ENCODE assay signal across 9 cellular contexts in genomic region chr2:70523996-70524965, GRCh38. TPM values are rescaled to one million over a fixed set of nuclear protein-coding genes. Genes with fewer than 3 reads are reported as not detected.
DNase-seq lines count a peak whose midpoint lies in the region; ATAC-seq lines count a peak whose summit lies in the region.
"Had no signal": no experiment of that assay in that cellular context is flagged by ENCODE, and none has a peak within 500 bp of the region (broad histone marks: within the 10 kb centered on the region; RNA-seq: fewer than 3 reads in every experiment).

No MANE protein-coding gene starts in this region.

- H3K36me3 ChIP-seq in BLaER1 (no peaks in the 10 kb centered on the region), MG63 (no peaks in the 10 kb centered on the region)
- H3K36me3 ChIP-seq: cardiac muscle cell had no signal

- no peaks in the 10 kb centered on the region for H3K27me3 Mint-ChIP-seq in activated naive CD8-positive, alpha-beta T cell

- no peaks in the 10 kb centered on the region for H3K9me3 Mint-ChIP-seq in activated naive CD8-positive, alpha-beta T cell (ENCODE audit: low read depth)

- peak overlapping the region; percentile 4 for H3K27ac Mint-ChIP-seq in activated naive CD8-positive, alpha-beta T cell

- H3K9ac ChIP-seq in BLaER1: no peak overlapping the region

- DNase-seq in MG63 (peak; percentile 98), kidney tubule cell (ENCODE audit: low spot score) (peak; percentile 99), SW 1271 (lab: John Stamatoyannopoulos, UW) (no peak), NCI-H2227 (lab: John Stamatoyannopoulos, UW; ENCODE audit: unreplicated experiment) (no peak)

- H4K20me1 ChIP-seq in BLaER1: no peaks in the 10 kb centered on the region

- H3K4me3 ChIP-seq in BLaER1 (no peak overlapping the region), MG63 (no peak overlapping the region)
- H3K4me3 ChIP-seq: cardiac muscle cell had no signal

- peak overlapping the region; percentile 55 for H3K4me2 ChIP-seq in BLaER1

- no peak overlapping the region for H3K4me3 Mint-ChIP-seq in activated naive CD8-positive, alpha-beta T cell

- H3K27ac ChIP-seq in BLaER1: peak overlapping the region; percentile 21; the same call in 1 of the 2 replicates
- H3K27ac ChIP-seq: cardiac muscle cell had no signal

- H3K4me1 Mint-ChIP-seq in activated naive CD8-positive, alpha-beta T cell (ENCODE audit: low read depth): peaks cover 13% of the 10 kb centered on the region

- no peaks in the 10 kb centered on the region for H3K36me3 Mint-ChIP-seq in activated naive CD8-positive, alpha-beta T cell

- ATAC-seq in HG02973 (IDR thresholded peaks at IDR 0.05; ENCODE audit: unreplicated experiment) (no peak), GM21526 (IDR thresholded peaks at IDR 0.05; ENCODE audit: low FRiP score, unreplicated experiment) (no peak)

- H3K9me3 ChIP-seq in BLaER1 (no peaks in the 10 kb centered on the region), MG63 (no peaks in the 10 kb centered on the region)

- H3K27me3 ChIP-seq in BLaER1 (no peaks in the 10 kb centered on the region), MG63 (no peaks in the 10 kb centered on the region)
- H3K27me3 ChIP-seq: cardiac muscle cell had no signal

- H3K4me1 ChIP-seq in BLaER1: peaks cover 23% of the 10 kb centered on the region

RNA-seq across cellular contexts. Expression of gene TGFA, which starts 29.3 kb away (rescaled TPM):
- total RNA-seq in MG63 (2014; rRNA removed; shearing (Covaris generic); ENCODE audit: low replicate concordance): 0.05 and 0.43 TPM in 2 replicates

Comparison
In these comparisons a context has a peak if more than half of its experiments do, and no peak if none do; other contexts are left out.
1. DNase-seq: peak in MG63 (single experiment) and kidney tubule cell (single experiment); none in SW 1271 (0 of 2) and NCI-H2227 (single experiment).